18 cellular contexts compared by ENCODE assay signal in genomic region chr10:49302088-49302487, GRCh38. TPM values are rescaled to one million over a fixed set of nuclear protein-coding genes. Genes with fewer than 3 reads are reported as not detected.
DNase-seq lines count a peak whose midpoint lies in the region; ATAC-seq and TF ChIP-seq lines count a peak whose summit lies in the region.
"Had no signal": no experiment of that assay in that cellular context is flagged by ENCODE, and none has a peak within 500 bp of the region (broad histone marks: within the 10 kb centered on the region; RNA-seq: fewer than 3 reads in every experiment).

No MANE protein-coding gene starts in this region.

- ATAC-seq in Right ventricle myocardium superior (ENCODE audit: poor library complexity) (no peak), right cardiac atrium (no peak), psoas muscle (no peak), foreskin keratinocyte (no peak)
- ATAC-seq: A549; CD8-positive, alpha-beta T cell had no signal

- DNase-seq in cardiac septum (ENCODE audit: low spot score) (peak; percentile 73), Right ventricle myocardium superior (no peak), right atrium auricular region (ENCODE audit: low spot score) (no peak), right cardiac atrium (no peak), psoas muscle (no peak), foreskin keratinocyte (no peak), SW 1271 (lab: John Stamatoyannopoulos, UW) (no peak), NCI-H146 treated with DMSO at 0.1 percent for 48 hours (lab: John Stamatoyannopoulos, UW; ENCODE audit: unreplicated experiment) (no peak)
- DNase-seq: Calu3; CD8-positive, alpha-beta T cell; DMS79 treated with DMSO at 0.1 percent for 48 hours; GF-D8 had no signal

- H3K36me3 ChIP-seq in right atrium auricular region (no peaks in the 10 kb centered on the region), psoas muscle (ENCODE audit: insufficient read depth in 1 of 2, low read depth in 1 of 2) (peaks cover 0 to 26% of the 10 kb centered on the region in 2 donors)
- H3K36me3 ChIP-seq: BLaER1, HAP-1 had no signal

- H3K9me3 ChIP-seq in right atrium auricular region, result no peaks in the 10 kb centered on the region
- H3K9me3 ChIP-seq in right cardiac atrium (ENCODE audit: control insufficient read depth, low read length), result no peaks in the 10 kb centered on the region
- H3K9me3 ChIP-seq in psoas muscle, result no peaks in the 10 kb centered on the region
- H3K9me3 ChIP-seq: A549, BLaER1, HAP-1 had no signal

- H3K27me3 ChIP-seq in right atrium auricular region, result no peaks in the 10 kb centered on the region
- H3K27me3 ChIP-seq in right cardiac atrium (ENCODE audit: control insufficient read depth, insufficient read depth), result no peaks in the 10 kb centered on the region
- H3K27me3 ChIP-seq in psoas muscle (ENCODE audit: insufficient read depth in 3 of 3, low read length in 2 of 3), result no peaks in the 10 kb centered on the region
- H3K27me3 ChIP-seq in foreskin keratinocyte, result no peaks in the 10 kb centered on the region
- H3K27me3 ChIP-seq: BLaER1 had no signal

- H3K27ac ChIP-seq in right atrium auricular region (peak overlapping the region; percentile 33 to 90), right cardiac atrium (ENCODE audit: low read length) (no peak overlapping the region), psoas muscle (peak overlapping the region; percentile 99), foreskin keratinocyte (no peak overlapping the region)
- H3K27ac ChIP-seq: 22Rv1, A549, BLaER1 had no signal

- WGBS in right cardiac atrium, result 63% methylated on average over 2 of the region's 2 CpGs
- 22 to 63% (median 26%) methylated on average over 2 of the region's 2 CpGs for whole genome bisulfite sequencing in psoas muscle, 3 donors

- TF ChIP-seq CTCF in right atrium auricular region (IDR thresholded peaks at IDR 0.05) (no peak), psoas muscle (IDR thresholded peaks at IDR 0.05) (no peak), foreskin keratinocyte (conservative IDR thresholded peaks at IDR 0.05) (no peak)

- intact Hi-C loops in cardiac septum (cut with DNase I) (no loop called here), Right ventricle myocardium superior (cut with DNase I) (no loop called here), right cardiac atrium (cut with DNase I) (no loop called here), psoas muscle (cut with DNase I) (loop anchor here (5.0 to 10.0 kb wide), 3 partner anchors 35 to 77 kb away; no protein-coding TSS in a partner anchor)

- H3K4me3 ChIP-seq in right atrium auricular region (no peak overlapping the region), right cardiac atrium (ENCODE audit: low read length) (no peak overlapping the region), psoas muscle (peak overlapping the region; percentile 80)
- H3K4me3 ChIP-seq: A549, BLaER1, HAP-1 had no signal

- H3K4me1 ChIP-seq in right atrium auricular region (peaks cover 0 to 57% of the 10 kb centered on the region in 2 donors), right cardiac atrium (ENCODE audit: control insufficient read depth, insufficient read depth, low read length) (peaks cover 4% of the 10 kb centered on the region), psoas muscle (peaks cover 57% of the 10 kb centered on the region), foreskin keratinocyte (no peaks in the 10 kb centered on the region)
- H3K4me1 ChIP-seq: A549, HAP-1 had no signal

RNA-seq across cellular contexts. Expression of gene C10orf71, which starts 3.1 kb away (rescaled TPM):
- total RNA-seq in cardiac septum, result 163 TPM
- total RNA-seq in Right ventricle myocardium superior, result 108 TPM
- total RNA-seq in right atrium auricular region, result 10 to 100 TPM; 34.9 to 48.2 TPM
- total RNA-seq in right cardiac atrium, result 10 to 100 TPM; 29.3 to 98.9 (median 73.2) TPM
- polyA plus RNA-seq in right cardiac atrium, result 27.8 TPM
- total RNA-seq in psoas muscle, result 100 to 1,000 TPM in 3 of 4 donors, 10 to 100 TPM in 1; 83.8 to 356 (median 128) TPM
- 10 to 100 TPM in 2 of 3 donors, 1 to 10 TPM in 1; 4.2 to 30.9 (median 24.7) TPM for polyA plus RNA-seq in psoas muscle
- total RNA-seq in foreskin keratinocyte, result not detected in 2 replicates
- polyA plus RNA-seq in foreskin keratinocyte, result not detected in 2 replicates
- total RNA-seq: Calu3; CD8-positive, alpha-beta T cell; H4; HT-29 had no signal
- polyA plus RNA-seq: A549 had no signal

Comparison
In these comparisons a context has a peak if more than half of its experiments do, and no peak if none do; other contexts are left out.
1. H3K27ac ChIP-seq: peak in right atrium auricular region (2 of 2) and psoas muscle (single experiment); none in right cardiac atrium (single experiment) and foreskin keratinocyte (single experiment).
2. RNA of gene C10orf71, which starts 3.1 kb away (total RNA-seq): 163 TPM in cardiac septum (single experiment), 83.8 to 356 TPM in psoas muscle, 108 TPM in Right ventricle myocardium superior (single experiment), 29.3 to 98.9 TPM in right cardiac atrium and 34.9 to 48.2 TPM in right atrium auricular region; not detected in foreskin keratinocyte; every median in the first group is over 10 times any median in the second.
3. intact Hi-C loops: an anchor here in psoas muscle (5.0 to 10.0 kb wide); none called in cardiac septum, Right ventricle myocardium superior and right cardiac atrium.